Comparison of ENCODE assay signal across 16 cellular contexts in genomic region chr3:188031106-188031505, GRCh38.
DNase-seq lines count a peak whose midpoint lies in the region; ATAC-seq and TF ChIP-seq lines count a peak whose summit lies in the region.
"Had no signal": no experiment of that assay in that cellular context is flagged by ENCODE, and none has a peak within 500 bp of the region (broad histone marks: within the 10 kb centered on the region; RNA-seq: fewer than 3 reads in every experiment).

No MANE protein-coding gene starts in this region.

- H3K4me1 Mint-ChIP-seq in activated CD4-positive, alpha-beta T cell treated with anti-CD3 and anti-CD28 coated beads, Interleukin-2, amount 10 ng/mL, durations not matched to agents 24 days and 14 days: peaks cover 7% of the 10 kb centered on the region
- H3K4me1 Mint-ChIP-seq: GM23338 had no signal

- intact Hi-C loops in activated CD4-positive, alpha-beta T cell treated with anti-CD3 and anti-CD28 coated beads, Interleukin-2, amount 10 ng/mL, durations not matched to agents 24 days and 14 days (cut with micrococcal nuclease): no loop called here

- peaks cover 22% of the 10 kb centered on the region for H3K9me3 Mint-ChIP-seq in activated CD4-positive, alpha-beta T cell treated with anti-CD3 and anti-CD28 coated beads, Interleukin-2, amount 10 ng/mL, durations not matched to agents 24 days and 14 days
- H3K9me3 Mint-ChIP-seq: CD4-positive, alpha-beta T cell; GM23338 had no signal

- peak; percentile 51 for DNase-seq in activated CD4-positive, alpha-beta T cell treated with anti-CD3 and anti-CD28 coated beads, Interleukin-2, amount 10 ng/mL, durations not matched to agents 24 days and 14 days
- no peak for DNase-seq in activated CD4-positive, alpha-beta T cell treated with anti-CD3 and anti-CD28 coated beads for 1 hour
- DNase-seq in iPS-NIHi7 (ENCODE audit: extremely low spot score): no peak
- DNase-seq: C1 segment of cervical spinal cord; Calu3; CD4-positive, alpha-beta T cell; DMS 273 treated with DMSO at 0.1 percent for 48 hours; GDM1; H7 had no signal

- H3K27ac ChIP-seq in KOPT-K1 (ENCODE audit: low read depth, low read length, poor library complexity, severe bottlenecking) (peak overlapping the region; percentile 70), OCI-LY1 (ENCODE audit: low read depth, low read length, poor library complexity, severe bottlenecking) (peak overlapping the region; percentile 67), thymus (ENCODE audit: low read depth) (peak overlapping the region; percentile 78)
- H3K27ac ChIP-seq: 22Rv1 had no signal

- no peaks in the 10 kb centered on the region for H3K27me3 Mint-ChIP-seq in activated CD4-positive, alpha-beta T cell treated with anti-CD3 and anti-CD28 coated beads, Interleukin-2, amount 10 ng/mL, durations not matched to agents 24 days and 14 days
- H3K27me3 Mint-ChIP-seq: CD4-positive, alpha-beta T cell had no signal

- H3K27ac Mint-ChIP-seq in activated CD4-positive, alpha-beta T cell treated with anti-CD3 and anti-CD28 coated beads, Interleukin-2, amount 10 ng/mL, durations not matched to agents 24 days and 14 days: no peak overlapping the region
- H3K27ac Mint-ChIP-seq: CD4-positive, alpha-beta T cell; GM23338 had no signal

- 0 out of 2 replicates have a peak, but pooled peaks have one; percentile 8 for TF ChIP-seq CTCF in OCI-LY1 (IDR thresholded peaks at IDR 0.05; ENCODE audit: low read length)

- 29% methylated on average over 3 of the region's 3 CpGs for WGBS in thymus

- ATAC-seq in HG02610 (IDR thresholded peaks at IDR 0.05; ENCODE audit: unreplicated experiment) (no peak), HG03139 (IDR thresholded peaks at IDR 0.05; ENCODE audit: unreplicated experiment) (no peak)
- ATAC-seq: GM23338 had no signal

- H3K9me3 ChIP-seq in KOPT-K1 (ENCODE audit: insufficient read depth, low read length, poor library complexity, severe bottlenecking) (peaks cover 16% of the 10 kb centered on the region), OCI-LY1 (ENCODE audit: low read length) (peaks cover 6% of the 10 kb centered on the region; the same call in 1 of the 2 replicates), thymus (ENCODE audit: control insufficient read depth) (no peaks in the 10 kb centered on the region)

- peaks cover 2% of the 10 kb centered on the region for H3K36me3 Mint-ChIP-seq in activated CD4-positive, alpha-beta T cell treated with anti-CD3 and anti-CD28 coated beads, Interleukin-2, amount 10 ng/mL, durations not matched to agents 24 days and 14 days (ENCODE audit: low read depth)

- H3K36me3 ChIP-seq in KOPT-K1 (ENCODE audit: insufficient read depth, low read length) (no peaks in the 10 kb centered on the region), OCI-LY1 (ENCODE audit: insufficient read depth, low read length) (no peaks in the 10 kb centered on the region), thymus (ENCODE audit: control insufficient read depth, insufficient read depth) (no peaks in the 10 kb centered on the region)

- H3K4me3 Mint-ChIP-seq in activated CD4-positive, alpha-beta T cell treated with anti-CD3 and anti-CD28 coated beads, Interleukin-2, amount 10 ng/mL, durations not matched to agents 24 days and 14 days: no peak overlapping the region
- H3K4me3 Mint-ChIP-seq: CD4-positive, alpha-beta T cell; GM23338 had no signal

- H3K27me3 ChIP-seq in OCI-LY1 (ENCODE audit: insufficient read depth, low read length) (no peaks in the 10 kb centered on the region), thymus (ENCODE audit: control insufficient read depth, insufficient read depth) (no peaks in the 10 kb centered on the region)

- H4K20me1 ChIP-seq in OCI-LY1 (ENCODE audit: insufficient read depth, low read length): no peaks in the 10 kb centered on the region

- H3K4me3 ChIP-seq in OCI-LY1 (ENCODE audit: low read depth, low read length, poor library complexity, severe bottlenecking) (no peak overlapping the region), thymus (ENCODE audit: low read length) (no peak overlapping the region)
- H3K4me3 ChIP-seq: GM23338 had no signal

- H2AFZ ChIP-seq in OCI-LY1 (ENCODE audit: low read length): peak overlapping the region; percentile 59; the same call in 1 of the 2 replicates
- H2AFZ ChIP-seq: GM23338 had no signal

- no peak overlapping the region; the same call in 1 of the 2 replicates for H3K9ac ChIP-seq in OCI-LY1 (ENCODE audit: low read length)

- no peak overlapping the region; the same call in 1 of the 2 replicates for H3K4me2 ChIP-seq in OCI-LY1 (ENCODE audit: low read length)
- H3K4me2 ChIP-seq: GM23338 had no signal

- H3K79me2 ChIP-seq in OCI-LY1 (ENCODE audit: insufficient read depth, low read length): no peaks in the 10 kb centered on the region

- H3K9me2 ChIP-seq in OCI-LY1 (ENCODE audit: low read depth, low read length): no peaks in the 10 kb centered on the region

- H3K4me1 ChIP-seq in OCI-LY1 (ENCODE audit: insufficient read depth, low read length, severe bottlenecking) (peaks cover 27% of the 10 kb centered on the region), thymus (ENCODE audit: control insufficient read depth, insufficient read depth, low read length) (peaks cover 20% of the 10 kb centered on the region)

- no peaks in the 10 kb centered on the region for H3F3A ChIP-seq in OCI-LY1 (ENCODE audit: insufficient read depth, low read length)
